26 cellular contexts compared by ENCODE assay signal in genomic region chr1:36927826-36928225, GRCh38.
"Had no signal": no experiment of that assay in that cellular context is flagged by ENCODE, and none has a peak within 500 bp of the region (broad histone marks: within the 10 kb centered on the region; RNA-seq: fewer than 3 reads in every experiment).

No MANE protein-coding gene starts in this region.

- H3K27ac ChIP-seq: adrenal gland, breast epithelium, cardiac muscle cell, colonic mucosa had no signal

- H3K4me1 ChIP-seq: adrenal gland, breast epithelium, colonic mucosa had no signal

- H3K4me3 ChIP-seq: adrenal gland, breast epithelium, cardiac muscle cell, colonic mucosa had no signal

- DNase-seq: activated CD4-positive, alpha-beta memory T cell treated with anti-CD3 and anti-CD28 coated beads for 36 hours; activated CD4-positive, alpha-beta T cell treated with anti-CD3 and anti-CD28 coated beads for 1 hour; activated CD4-positive, alpha-beta T cell treated with anti-CD3 and anti-CD28 coated beads for 48 hours; activated CD8-positive, alpha-beta memory T cell treated with anti-CD3 and anti-CD28 coated beads, Interleukin-2, amount 10 ng/mL, durations not matched to agents 7 days and 5 days; activated CD8-positive, alpha-beta memory T cell treated with anti-CD3 and anti-CD28 coated beads, Interleukin-2, amount 50 U/mL, for 4 hours; activated CD8-positive, alpha-beta T cell treated with anti-CD3 and anti-CD28 coated beads, Interleukin-2, amount 10 ng/mL, durations not matched to agents 7 days and 5 days; activated effector memory CD4-positive, alpha-beta T cell treated with anti-CD3 and anti-CD28 coated beads, Interleukin-2, amount 50 U/mL, for 16 hours; activated naive CD4-positive, alpha-beta T cell treated with anti-CD3 and anti-CD28 coated beads for 36 hours; activated naive CD8-positive, alpha-beta T cell treated with anti-CD3 and anti-CD28 coated beads for 36 hours; activated naive CD8-positive, alpha-beta T cell treated with anti-CD3 and anti-CD28 coated beads, Interleukin-2, amount 50 U/mL, for 24 hours; activated T-cell treated with anti-CD3 and anti-CD28 coated beads, Interleukin-2, amount 50 U/mL, for 1 hour; activated T-cell treated with anti-CD3 and anti-CD28 coated beads, Interleukin-2, amount 50 U/mL, for 48 hours; adrenal gland; amygdala; aorta; central memory CD4-positive, alpha-beta T cell; cerebellar nuclear complex; colonic mucosa; effector CD8-positive, alpha-beta T cell; foreskin fibroblast; head of caudate nucleus; T-helper 2 cell had no signal

- FAIRE-seq: frontal cortex had no signal

- H3K36me3 ChIP-seq: adrenal gland, breast epithelium, cardiac muscle cell, colonic mucosa had no signal

- H3K27me3 ChIP-seq: adrenal gland, breast epithelium, cardiac muscle cell, colonic mucosa had no signal

- H3K9me3 ChIP-seq: adrenal gland, breast epithelium, colonic mucosa had no signal

- ATAC-seq: activated CD8-positive, alpha-beta memory T cell treated with anti-CD3 and anti-CD28 coated beads, Interleukin-2, amount 10 ng/mL, durations not matched to agents 7 days and 5 days; activated CD8-positive, alpha-beta T cell treated with anti-CD3 and anti-CD28 coated beads, Interleukin-2, amount 10 ng/mL, durations not matched to agents 7 days and 5 days; activated naive CD8-positive, alpha-beta T cell treated with anti-CD3 and anti-CD28 coated beads, Interleukin-2, amount 50 U/mL, for 24 hours; esophagus mucosa had no signal
